8 cellular contexts compared by ENCODE assay signal in genomic region chr13:60163525-60164471, GRCh38. TPM values are rescaled to one million over a fixed set of nuclear protein-coding genes. Genes with fewer than 3 reads are reported as not detected.
A peak's percentile ranks its signal among the peaks of the same experiment; 100 is the strongest.
DNase-seq lines count a peak whose midpoint lies in the region; ATAC-seq and TF ChIP-seq lines count a peak whose summit lies in the region.

DIAPH3 (minus strand) TSS chr13:60163928; CDS start chr13:60163766, 162 bp downstream.

- H3K36me3 ChIP-seq in ascending aorta (no peaks in the 10 kb centered on the region), aorta (ENCODE audit: control insufficient read depth in 1 of 2, insufficient read depth in 2 of 2, low read length in 1 of 2) (no peaks in the 10 kb centered on the region)

- no peaks in the 10 kb centered on the region for H3K9me3 ChIP-seq in ascending aorta
- no peaks in the 10 kb centered on the region for H3K9me3 ChIP-seq in right cardiac atrium (ENCODE audit: control insufficient read depth, low read length)
- H3K9me3 ChIP-seq in aorta (ENCODE audit: control insufficient read depth, low read length), result no peaks in the 10 kb centered on the region

- H3K4me3 Mint-ChIP-seq in T-helper 2 cell treated with Interferon-gamma antibody and Interleukin-4, amounts not matched to agents 5 μg/mL and 100 μg/mL, for 36 hours, result peak within 1 kb of the TSS; percentile 92

- intact Hi-C loops in ascending aorta (cut with DNase I) (loop anchor here (2.0 to 10.0 kb wide), 3 partner anchors 233 to 1251 kb away; partner anchors contain the start of genes PCDH20 and TDRD3), right cardiac atrium (cut with DNase I) (no loop called here), aorta (cut with DNase I) (loop anchor here (1.0 to 5.0 kb wide), 2 partner anchors 233 to 234 kb away; partner anchors contain the start of gene TDRD3 (in 1 of the 2))

- H3K4me3 ChIP-seq in ascending aorta (peak within 1 kb of the TSS; percentile 84 to 86), right cardiac atrium (ENCODE audit: low read length) (peak within 1 kb of the TSS; percentile 74), aorta (ENCODE audit: low read length in 2 of 2) (peak within 1 kb of the TSS; percentile 51 to 85)

- H3K27ac ChIP-seq in ascending aorta, result peak within 1 kb of the TSS; percentile 82 to 96
- peak within 1 kb of the TSS; percentile 95 for H3K27ac ChIP-seq in right cardiac atrium (ENCODE audit: low read length)
- peak within 1 kb of the TSS; percentile 74 to 93 for H3K27ac ChIP-seq in aorta (ENCODE audit: low read depth in 1 of 2, low read length in 2 of 2)

- H3K27me3 Mint-ChIP-seq in T-helper 2 cell treated with Interferon-gamma antibody and Interleukin-4, amounts not matched to agents 5 μg/mL and 100 μg/mL, for 36 hours (ENCODE audit: low read depth), result no peaks in the 10 kb centered on the region

- H3K27ac Mint-ChIP-seq in T-helper 2 cell treated with Interferon-gamma antibody and Interleukin-4, amounts not matched to agents 5 μg/mL and 100 μg/mL, for 36 hours, result peak within 1 kb of the TSS; percentile 92

- H3K27me3 ChIP-seq in ascending aorta, result no peaks in the 10 kb centered on the region
- no peaks in the 10 kb centered on the region for H3K27me3 ChIP-seq in right cardiac atrium (ENCODE audit: control insufficient read depth, insufficient read depth)
- H3K27me3 ChIP-seq in aorta (ENCODE audit: control insufficient read depth in 1 of 2, insufficient read depth in 2 of 2, low read length in 1 of 2), result no peaks in the 10 kb centered on the region

- DNase-seq in NCI-H1930 (lab: John Stamatoyannopoulos, UW) (peak; percentile 92 to 95), ascending aorta (ENCODE audit: low spot score in 2 of 2) (peak; percentile 89 to 97), right cardiac atrium (peak; percentile 96 to 99 (median 99)), putamen (ENCODE audit: low spot score) (peak; percentile 93), aorta (peak; percentile 97 to 98)
- DNase-seq in T-helper 2 cell treated with Interferon-gamma antibody and Interleukin-4, amounts not matched to agents 5 μg/mL and 100 μg/mL, for 36 hours (ENCODE audit: low spot score), result peak; percentile 95

- peaks cover 29% of the 10 kb centered on the region for H3K4me1 Mint-ChIP-seq in T-helper 2 cell treated with Interferon-gamma antibody and Interleukin-4, amounts not matched to agents 5 μg/mL and 100 μg/mL, for 36 hours (ENCODE audit: low read depth)

- ATAC-seq in GM18502 (IDR thresholded peaks at IDR 0.05; ENCODE audit: poor library complexity, unreplicated experiment) (peak; percentile 99), HG02970 (IDR thresholded peaks at IDR 0.05; ENCODE audit: low FRiP score, unreplicated experiment) (peak; percentile 100), right cardiac atrium (peak; percentile 100), aorta (ENCODE audit: low FRiP score) (peak; percentile 100)

- H3K36me3 Mint-ChIP-seq in T-helper 2 cell treated with Interferon-gamma antibody and Interleukin-4, amounts not matched to agents 5 μg/mL and 100 μg/mL, for 36 hours (ENCODE audit: low read depth), result peaks cover 16% of the 10 kb centered on the region

- H3K9me3 Mint-ChIP-seq in T-helper 2 cell treated with Interferon-gamma antibody and Interleukin-4, amounts not matched to agents 5 μg/mL and 100 μg/mL, for 36 hours, result no peaks in the 10 kb centered on the region

- under 1% methylated on average over 62 of the region's 62 CpGs for WGBS in right cardiac atrium
- WGBS in aorta, 2 donors, result 0 to 1% methylated on average over 62 of the region's 62 CpGs

- peaks cover 0 to 15% of the 10 kb centered on the region in 2 donors for H3K4me1 ChIP-seq in ascending aorta
- H3K4me1 ChIP-seq in right cardiac atrium (ENCODE audit: control insufficient read depth, insufficient read depth, low read length), result no peaks in the 10 kb centered on the region
- peaks cover 4% of the 10 kb centered on the region in 2 donors for H3K4me1 ChIP-seq in aorta (ENCODE audit: control insufficient read depth in 1 of 2, insufficient read depth in 2 of 2, low read length in 2 of 2)

- no peak for TF ChIP-seq CTCF in ascending aorta (IDR thresholded peaks at IDR 0.05)

RNA-seq across cellular contexts. Expression of gene DIAPH3, which starts in this region (rescaled TPM):
- total RNA-seq in ascending aorta, result 0.32 TPM
- under 1 TPM; 0.29 to 0.46 (median 0.37) TPM for total RNA-seq in right cardiac atrium
- polyA plus RNA-seq in right cardiac atrium, result 0.09 TPM
- 1 to 10 TPM; 3.2 to 7.5 TPM for total RNA-seq in aorta
- polyA plus RNA-seq in aorta, result 1 to 10 TPM in 1 of 2 donors, under 1 TPM in 1; 0.13 to 2.9 TPM

Comparison
In these comparisons a context has a peak if more than half of its experiments do, and no peak if none do; other contexts are left out.
1. Peak in every context shown above with its lines: DNase-seq, ATAC-seq, H3K4me3 ChIP-seq and H3K27ac ChIP-seq.
2. Peak in DNase-seq, H3K4me3 ChIP-seq and H3K27ac ChIP-seq in ascending aorta; RNA of the gene not detected or under 1 TPM.
3. Peak in DNase-seq, ATAC-seq, H3K4me3 ChIP-seq and H3K27ac ChIP-seq in right cardiac atrium; RNA of the gene not detected or under 1 TPM.
4. intact Hi-C loops: an anchor here in ascending aorta (2.0 to 10.0 kb wide) and aorta (1.0 to 5.0 kb wide); none called in right cardiac atrium.